Comparison of ENCODE assay signal across 39 cellular contexts in genomic region chr20:52459150-52459549, GRCh38.
"Had no signal": no experiment of that assay in that cellular context is flagged by ENCODE, and none has a peak within 500 bp of the region (broad histone marks: within the 10 kb centered on the region; RNA-seq: fewer than 3 reads in every experiment).

No MANE protein-coding gene starts in this region.

- H3K27ac Mint-ChIP-seq: activated naive CD4-positive, alpha-beta T cell treated with anti-CD3 and anti-CD28 coated beads for 36 hours; activated naive CD4-positive, alpha-beta T cell treated with anti-CD3 and anti-CD28 coated beads, Interleukin-2, amount 10 ng/mL, durations not matched to agents 7 days and 5 days; activated naive CD4-positive, alpha-beta T cell treated with anti-CD3 and anti-CD28 coated beads, Interleukin-2, amount 50 U/mL, for 24 hours; activated naive CD4-positive, alpha-beta T cell treated with anti-CD3 and anti-CD28 coated beads, Interleukin-2, amount 50 U/mL, for 72 hours; activated naive CD8-positive, alpha-beta T cell; activated naive CD8-positive, alpha-beta T cell treated with anti-CD3 and anti-CD28 coated beads for 36 hours; activated naive CD8-positive, alpha-beta T cell treated with anti-CD3 and anti-CD28 coated beads, Interleukin-2, amount 10 ng/mL, durations not matched to agents 7 days and 5 days; activated naive CD8-positive, alpha-beta T cell treated with anti-CD3 and anti-CD28 coated beads, Interleukin-2, amount 50 U/mL, for 24 hours; activated T-cell treated with anti-CD3 and anti-CD28 coated beads, Interleukin-2, amount 50 U/mL, for 24 hours; activated T-cell treated with anti-CD3 and anti-CD28 coated beads, Interleukin-2, amount 50 U/mL, for 72 hours; activated T-helper 1 cell treated with anti-CD3 and anti-CD28 coated beads, Interleukin-12 subunit alpha, Interleukin-12 subunit beta, Interleukin-2, Interleukin-4 antibody, amounts not matched to agents 30 ng/mL and 10 ng/mL and 1 ng/mL, durations not matched to agents 14 hours and 24 hours and 36 hours; activated T-helper 17 cell treated with anti-CD3 and anti-CD28 coated beads, Interleukin-2, amount 50 U/mL, for 72 hours; activated T-helper 2 cell treated with anti-CD3 and anti-CD28 coated beads, Interferon-gamma antibody, Interleukin-2, Interleukin-4, amounts not matched to agents 10 μg/mL and 5 μg/mL and 100 μg/mL, durations not matched to agents 14 hours and 24 hours and 36 hours; brain had no signal

- H3K36me3 Mint-ChIP-seq: activated naive CD4-positive, alpha-beta T cell treated with anti-CD3 and anti-CD28 coated beads, Interleukin-2, amount 10 ng/mL, durations not matched to agents 7 days and 5 days; activated naive CD4-positive, alpha-beta T cell treated with anti-CD3 and anti-CD28 coated beads, Interleukin-2, amount 50 U/mL, for 24 hours; activated naive CD8-positive, alpha-beta T cell treated with anti-CD3 and anti-CD28 coated beads for 36 hours; activated naive CD8-positive, alpha-beta T cell treated with anti-CD3 and anti-CD28 coated beads, Interleukin-2, amount 10 ng/mL, durations not matched to agents 7 days and 5 days; brain had no signal

- H3K4me3 ChIP-seq: adrenal gland, ascending aorta, body of pancreas, breast epithelium, cardiac muscle cell had no signal

- H3K4me1 Mint-ChIP-seq: activated naive CD4-positive, alpha-beta T cell treated with anti-CD3 and anti-CD28 coated beads, Interleukin-2, amount 10 ng/mL, durations not matched to agents 7 days and 5 days; activated naive CD4-positive, alpha-beta T cell treated with anti-CD3 and anti-CD28 coated beads, Interleukin-2, amount 50 U/mL, for 24 hours; activated naive CD8-positive, alpha-beta T cell treated with anti-CD3 and anti-CD28 coated beads for 36 hours; activated naive CD8-positive, alpha-beta T cell treated with anti-CD3 and anti-CD28 coated beads, Interleukin-2, amount 10 ng/mL, durations not matched to agents 7 days and 5 days; activated naive CD8-positive, alpha-beta T cell treated with anti-CD3 and anti-CD28 coated beads, Interleukin-2, amount 50 U/mL, for 24 hours; activated T-helper 17 cell treated with anti-CD3 and anti-CD28 coated beads, Interleukin-2, amount 50 U/mL, for 72 hours; brain had no signal

- H3K4me3 Mint-ChIP-seq: activated naive CD4-positive, alpha-beta T cell treated with anti-CD3 and anti-CD28 coated beads for 36 hours; activated naive CD4-positive, alpha-beta T cell treated with anti-CD3 and anti-CD28 coated beads, Interleukin-2, amount 10 ng/mL, durations not matched to agents 7 days and 5 days; activated naive CD4-positive, alpha-beta T cell treated with anti-CD3 and anti-CD28 coated beads, Interleukin-2, amount 50 U/mL, for 24 hours; activated naive CD8-positive, alpha-beta T cell; activated naive CD8-positive, alpha-beta T cell treated with anti-CD3 and anti-CD28 coated beads for 36 hours; activated naive CD8-positive, alpha-beta T cell treated with anti-CD3 and anti-CD28 coated beads, Interleukin-2, amount 10 ng/mL, durations not matched to agents 7 days and 5 days; activated naive CD8-positive, alpha-beta T cell treated with anti-CD3 and anti-CD28 coated beads, Interleukin-2, amount 50 U/mL, for 24 hours; activated T-cell treated with anti-CD3 and anti-CD28 coated beads, Interleukin-2, amount 50 U/mL, for 24 hours; activated T-cell treated with anti-CD3 and anti-CD28 coated beads, Interleukin-2, amount 50 U/mL, for 4 hours; activated T-cell treated with anti-CD3 and anti-CD28 coated beads, Interleukin-2, amount 50 U/mL, for 72 hours; activated T-helper 1 cell treated with anti-CD3 and anti-CD28 coated beads, Interleukin-12 subunit alpha, Interleukin-12 subunit beta, Interleukin-2, Interleukin-4 antibody, amounts not matched to agents 30 ng/mL and 10 ng/mL and 1 ng/mL, durations not matched to agents 14 hours and 24 hours and 36 hours; activated T-helper 17 cell treated with anti-CD3 and anti-CD28 coated beads, Interleukin-2, amount 50 U/mL, for 72 hours; brain; central memory CD8-positive, alpha-beta T cell had no signal

- ATAC-seq: activated naive CD4-positive, alpha-beta T cell treated with anti-CD3 and anti-CD28 coated beads, Interleukin-2, amount 50 U/mL, for 72 hours; activated naive CD8-positive, alpha-beta T cell treated with anti-CD3 and anti-CD28 coated beads, Interleukin-2, amount 50 U/mL, for 24 hours; activated T-cell treated with anti-CD3 and anti-CD28 coated beads, Interleukin-2, amount 50 U/mL, for 4 hours; activated T-cell treated with anti-CD3 and anti-CD28 coated beads, Interleukin-2, amount 50 U/mL, for 72 hours; activated T-helper 17 cell treated with anti-CD3 and anti-CD28 coated beads, Interleukin-2, amount 50 U/mL, for 72 hours; body of pancreas had no signal

- H3K9me3 Mint-ChIP-seq: activated naive CD4-positive, alpha-beta T cell treated with anti-CD3 and anti-CD28 coated beads for 36 hours; activated naive CD4-positive, alpha-beta T cell treated with anti-CD3 and anti-CD28 coated beads, Interleukin-2, amount 50 U/mL, for 24 hours; activated naive CD8-positive, alpha-beta T cell treated with anti-CD3 and anti-CD28 coated beads, Interleukin-2, amount 50 U/mL, for 24 hours; activated T-cell treated with anti-CD3 and anti-CD28 coated beads, Interleukin-2, amount 50 U/mL, for 4 hours; activated T-helper 17 cell treated with anti-CD3 and anti-CD28 coated beads, Interleukin-2, amount 50 U/mL, for 72 hours; activated T-helper 2 cell treated with anti-CD3 and anti-CD28 coated beads, Interferon-gamma antibody, Interleukin-2, Interleukin-4, amounts not matched to agents 10 μg/mL and 5 μg/mL and 100 μg/mL, durations not matched to agents 14 hours and 24 hours and 36 hours; central memory CD8-positive, alpha-beta T cell had no signal

- DNase-seq: activated effector memory CD4-positive, alpha-beta T cell treated with anti-CD3 and anti-CD28 coated beads, Interleukin-2, amount 50 U/mL, for 16 hours; activated effector memory CD4-positive, alpha-beta T cell treated with Interleukin-2 at 50 U/mL for 16 hours; activated gamma-delta T cell; activated gamma-delta T cell treated with Interleukin-2 at 50 U/mL for 16 hours; activated naive CD4-positive, alpha-beta T cell; activated naive CD4-positive, alpha-beta T cell treated with anti-CD3 and anti-CD28 coated beads for 36 hours; activated naive CD4-positive, alpha-beta T cell treated with anti-CD3 and anti-CD28 coated beads, Interleukin-2, amount 10 ng/mL, durations not matched to agents 7 days and 5 days; activated naive CD4-positive, alpha-beta T cell treated with anti-CD3 and anti-CD28 coated beads, Interleukin-2, amount 50 U/mL, for 16 hours; activated naive CD4-positive, alpha-beta T cell treated with Interleukin-2 at 50 U/mL for 16 hours; activated naive CD8-positive, alpha-beta T cell treated with anti-CD3 and anti-CD28 coated beads for 36 hours; activated naive CD8-positive, alpha-beta T cell treated with anti-CD3 and anti-CD28 coated beads, Interleukin-2, amount 10 ng/mL, durations not matched to agents 7 days and 5 days; activated naive CD8-positive, alpha-beta T cell treated with anti-CD3 and anti-CD28 coated beads, Interleukin-2, amount 50 U/mL, for 24 hours; activated T-cell treated with anti-CD3 and anti-CD28 coated beads, Interleukin-2, amount 50 U/mL, for 24 hours; activated T-cell treated with anti-CD3 and anti-CD28 coated beads, Interleukin-2, amount 50 U/mL, for 4 hours; activated T-cell treated with anti-CD3 and anti-CD28 coated beads, Interleukin-2, amount 50 U/mL, for 48 hours; activated T-cell treated with anti-CD3 and anti-CD28 coated beads, Interleukin-2, amount 50 U/mL, for 72 hours; adrenal gland; amniotic stem cell; amygdala; anterior cingulate cortex; aorta; body of pancreas; brain microvascular endothelial cell; caudate nucleus; central memory CD4-positive, alpha-beta T cell; cerebellar nuclear complex had no signal

- H3K27me3 ChIP-seq: ascending aorta, body of pancreas, brain microvascular endothelial cell, breast epithelium had no signal

- H3K36me3 ChIP-seq: adrenal gland, ascending aorta, brain microvascular endothelial cell, breast epithelium, cardiac muscle cell had no signal

- H3K9me3 ChIP-seq: adrenal gland, ascending aorta, body of pancreas, breast epithelium had no signal

- H3K27me3 Mint-ChIP-seq: activated naive CD4-positive, alpha-beta T cell treated with anti-CD3 and anti-CD28 coated beads, Interleukin-2, amount 10 ng/mL, durations not matched to agents 7 days and 5 days; activated naive CD4-positive, alpha-beta T cell treated with anti-CD3 and anti-CD28 coated beads, Interleukin-2, amount 50 U/mL, for 24 hours; activated naive CD8-positive, alpha-beta T cell; activated naive CD8-positive, alpha-beta T cell treated with anti-CD3 and anti-CD28 coated beads, Interleukin-2, amount 10 ng/mL, durations not matched to agents 7 days and 5 days; activated naive CD8-positive, alpha-beta T cell treated with anti-CD3 and anti-CD28 coated beads, Interleukin-2, amount 50 U/mL, for 24 hours; activated T-cell treated with anti-CD3 and anti-CD28 coated beads, Interleukin-2, amount 50 U/mL, for 24 hours had no signal

- H3K27ac ChIP-seq: adrenal gland, ascending aorta, body of pancreas, brain microvascular endothelial cell, breast epithelium, cardiac muscle cell had no signal

- H3K4me1 ChIP-seq: adrenal gland, ascending aorta, body of pancreas, breast epithelium had no signal

- FAIRE-seq: astrocyte, bronchial epithelial cell had no signal
